16 cellular contexts compared by ENCODE assay signal in genomic region chr15:53982281-53982680, GRCh38. TPM values are rescaled to one million over a fixed set of nuclear protein-coding genes. Genes with fewer than 3 reads are reported as not detected.
A peak's percentile ranks its signal among the peaks of the same experiment; 100 is the strongest.
DNase-seq lines count a peak whose midpoint lies in the region; ATAC-seq and TF ChIP-seq lines count a peak whose summit lies in the region.
"Had no signal": no experiment of that assay in that cellular context is flagged by ENCODE, and none has a peak within 500 bp of the region (broad histone marks: within the 10 kb centered on the region; RNA-seq: fewer than 3 reads in every experiment).

No MANE protein-coding gene starts in this region.

- ATAC-seq in thoracic aorta (ENCODE audit: insufficient number of reproducible peaks, low FRiP score, low read depth), result no peak
- ATAC-seq in HG03139 (IDR thresholded peaks at IDR 0.05; ENCODE audit: unreplicated experiment), result no peak

- H3K9me3 ChIP-seq in ascending aorta (no peaks in the 10 kb centered on the region), thoracic aorta (no peaks in the 10 kb centered on the region), suprapubic skin (no peaks in the 10 kb centered on the region)

- H3K4me1 ChIP-seq in ascending aorta (no peaks in the 10 kb centered on the region), thoracic aorta (ENCODE audit: control insufficient read depth in 1 of 2, low read depth in 2 of 2) (peaks cover 0 to 1% of the 10 kb centered on the region in 2 donors), suprapubic skin (no peaks in the 10 kb centered on the region)

- H3K27ac ChIP-seq in ascending aorta, result peak overlapping the region; percentile 16 to 38
- no peak overlapping the region for H3K27ac ChIP-seq in thoracic aorta
- no peak overlapping the region for H3K27ac ChIP-seq in suprapubic skin
- H3K27ac ChIP-seq: GM23248 had no signal

- H3K4me3 ChIP-seq in ascending aorta, result peak overlapping the region in 1 of 2 donors; percentile 65
- H3K4me3 ChIP-seq in thoracic aorta, result peak overlapping the region; percentile 57
- no peak overlapping the region for H3K4me3 ChIP-seq in suprapubic skin
- H3K4me3 ChIP-seq: GM23248 had no signal

- TF ChIP-seq CTCF in ascending aorta (IDR thresholded peaks at IDR 0.05) (no peak), thoracic aorta (IDR thresholded peaks at IDR 0.05) (no peak), suprapubic skin (IDR thresholded peaks at IDR 0.05) (no peak)

- no peaks in the 10 kb centered on the region for H3K27me3 ChIP-seq in ascending aorta
- H3K27me3 ChIP-seq in thoracic aorta (replicated peaks; ENCODE audit: insufficient read depth), result no peaks in the 10 kb centered on the region
- no peaks in the 10 kb centered on the region for H3K27me3 ChIP-seq in suprapubic skin

- DNase-seq in ascending aorta (ENCODE audit: low spot score in 2 of 2), result no peak
- DNase-seq in cerebellar cortex (ENCODE audit: low spot score), result peak; percentile 69
- DNase-seq in thoracic aorta (ENCODE audit: low spot score), result no peak
- no peak for DNase-seq in HT-29 (ENCODE audit: low spot score)
- no peak for DNase-seq in suprapubic skin (ENCODE audit: low spot score in 2 of 2)
- DNase-seq: Calu3; CD4-positive, alpha-beta memory T cell; COR-L47; DMS53; DMS79 treated with DMSO at 0.1 percent for 48 hours; GM23248; H7; HCEC 1CT had no signal

- 60% methylated on average over 2 of the region's 2 CpGs for WGBS in suprapubic skin

- intact Hi-C loops in ascending aorta (cut with DNase I), result loop anchor here (10.0 kb wide), 1 partner anchor 1423 kb away; the partner anchor contains the start of genes CCPG1 and PIERCE2

- no peak for TF ChIP-seq POLR2A in suprapubic skin (IDR thresholded peaks at IDR 0.05)

- H3K36me3 ChIP-seq in ascending aorta (no peaks in the 10 kb centered on the region), thoracic aorta (no peaks in the 10 kb centered on the region), suprapubic skin (no peaks in the 10 kb centered on the region)

- no peak for TF ChIP-seq EP300 in suprapubic skin (IDR thresholded peaks at IDR 0.05)

RNA-seq across cellular contexts. Expression of gene UNC13C, which starts 4.0 kb away (rescaled TPM):
- total RNA-seq in ascending aorta (2.0 TPM), thoracic aorta (1 to 10 TPM; 1.2 to 4.2 TPM), suprapubic skin (under 1 TPM; 0.04 to 0.24 (median 0.22) TPM)
- total RNA-seq in HT-29 (2014; rRNA removed; shearing (Covaris generic)), result not detected in 2 replicates
- total RNA-seq: A172; A673; CD4-positive, alpha-beta memory T cell; GM23248 had no signal

Comparison
In these comparisons a context has a peak if more than half of its experiments do, and no peak if none do; other contexts are left out.
1. H3K27ac ChIP-seq: peak in ascending aorta (2 of 2); none in thoracic aorta (0 of 2) and suprapubic skin (single experiment).